Comparison of ENCODE assay signal across 8 cellular contexts in genomic region chr4:40750461-40751258, GRCh38. TPM values are rescaled to one million over a fixed set of nuclear protein-coding genes. Genes with fewer than 3 reads are reported as not detected.
DNase-seq lines count a peak whose midpoint lies in the region; ATAC-seq, FAIRE-seq and TF ChIP-seq lines count a peak whose summit lies in the region.

No MANE protein-coding gene starts in this region.

- peak overlapping the region; percentile 65 for H3K9ac ChIP-seq in astrocyte (ENCODE audit: low read length)

- H3K36me3 ChIP-seq in astrocyte (ENCODE audit: insufficient read depth, low read length): no peaks in the 10 kb centered on the region
- no peaks in the 10 kb centered on the region for H3K36me3 ChIP-seq in thymus (ENCODE audit: control insufficient read depth, insufficient read depth)

- H3K4me1 ChIP-seq in astrocyte (ENCODE audit: insufficient read depth, low read length): peaks cover 7% of the 10 kb centered on the region
- no peaks in the 10 kb centered on the region for H3K4me1 ChIP-seq in thymus (ENCODE audit: control insufficient read depth, insufficient read depth, low read length)

- peak overlapping the region; percentile 89 for H3K4me2 ChIP-seq in astrocyte (ENCODE audit: low read length)

- H3K27ac ChIP-seq in astrocyte (ENCODE audit: low read depth, low read length) (no peak overlapping the region), thymus (ENCODE audit: low read depth) (no peak overlapping the region)

- no peaks in the 10 kb centered on the region for H3K79me2 ChIP-seq in astrocyte (ENCODE audit: insufficient read depth, low read length)

- no peak for TF ChIP-seq CTCF in astrocyte (IDR thresholded peaks at IDR 0.05; ENCODE audit: insufficient read depth, low read depth, low read length)

- H3K27me3 ChIP-seq in astrocyte (ENCODE audit: insufficient read depth, low read length) (peaks cover 12% of the 10 kb centered on the region), thymus (ENCODE audit: control insufficient read depth, insufficient read depth) (peaks cover 5% of the 10 kb centered on the region)

- peaks cover 7% of the 10 kb centered on the region for H3K36me3 Mint-ChIP-seq in activated naive CD4-positive, alpha-beta T cell treated with anti-CD3 and anti-CD28 coated beads, Interleukin-2, amount 10 ng/mL, durations not matched to agents 7 days and 5 days
- H3K36me3 Mint-ChIP-seq in astrocyte (ENCODE audit: low read depth, unreplicated experiment): no peaks in the 10 kb centered on the region

- peaks cover 14% of the 10 kb centered on the region for H3K4me1 Mint-ChIP-seq in activated naive CD4-positive, alpha-beta T cell treated with anti-CD3 and anti-CD28 coated beads, Interleukin-2, amount 10 ng/mL, durations not matched to agents 7 days and 5 days
- H3K4me1 Mint-ChIP-seq in astrocyte (ENCODE audit: low read depth, unreplicated experiment): peaks cover 2% of the 10 kb centered on the region

- peak overlapping the region; percentile 54 for H3K4me3 ChIP-seq in astrocyte (ENCODE audit: insufficient read depth, low read depth, low read length)
- H3K4me3 ChIP-seq in thymus (ENCODE audit: low read length): peak overlapping the region; percentile 73

- peak; percentile 57 for ATAC-seq in left colon
- ATAC-seq in GM18867 (IDR thresholded peaks at IDR 0.05; ENCODE audit: unreplicated experiment): no peak
- no peak for ATAC-seq in GM19023 (IDR thresholded peaks at IDR 0.05; ENCODE audit: unreplicated experiment)

- peak overlapping the region; percentile 93 for H2AFZ ChIP-seq in astrocyte (ENCODE audit: low read depth, low read length)

- H3K27ac Mint-ChIP-seq in activated naive CD4-positive, alpha-beta T cell treated with anti-CD3 and anti-CD28 coated beads, Interleukin-2, amount 10 ng/mL, durations not matched to agents 7 days and 5 days: peak overlapping the region; percentile 28
- H3K27ac Mint-ChIP-seq in astrocyte (ENCODE audit: unreplicated experiment): peak overlapping the region; percentile 88

- peaks cover 63% of the 10 kb centered on the region for H3K27me3 Mint-ChIP-seq in activated naive CD4-positive, alpha-beta T cell treated with anti-CD3 and anti-CD28 coated beads, Interleukin-2, amount 10 ng/mL, durations not matched to agents 7 days and 5 days
- peaks cover 5% of the 10 kb centered on the region for H3K27me3 Mint-ChIP-seq in astrocyte (ENCODE audit: low read depth, unreplicated experiment)

- no peak for DNase-seq in activated naive CD4-positive, alpha-beta T cell treated with anti-CD3 and anti-CD28 coated beads, Interleukin-2, amount 10 ng/mL, durations not matched to agents 7 days and 5 days
- no peak for DNase-seq in activated naive CD4-positive, alpha-beta T cell (lab: John Stamatoyannopoulos, UW)
- DNase-seq in astrocyte (ENCODE audit: low read depth) (peak; percentile 6), left colon (peak in 1 of 2 donors; percentile 34), NCI-H1436 treated with DMSO at 0.1 percent for 48 hours (lab: John Stamatoyannopoulos, UW) (no peak)

- no peak for FAIRE-seq in astrocyte (lab: Jason Lieb, UNC)

- H3K4me3 Mint-ChIP-seq in activated naive CD4-positive, alpha-beta T cell treated with anti-CD3 and anti-CD28 coated beads, Interleukin-2, amount 10 ng/mL, durations not matched to agents 7 days and 5 days: peak overlapping the region; percentile 57
- H3K4me3 Mint-ChIP-seq in astrocyte (ENCODE audit: unreplicated experiment): peak overlapping the region; percentile 86

- H3K9me3 Mint-ChIP-seq in activated naive CD4-positive, alpha-beta T cell treated with anti-CD3 and anti-CD28 coated beads, Interleukin-2, amount 10 ng/mL, durations not matched to agents 7 days and 5 days: no peaks in the 10 kb centered on the region
- peaks cover 3% of the 10 kb centered on the region for H3K9me3 Mint-ChIP-seq in astrocyte (ENCODE audit: unreplicated experiment)

- no peaks in the 10 kb centered on the region for H4K20me1 ChIP-seq in astrocyte (ENCODE audit: insufficient read depth, low read length)

- H3K9me3 ChIP-seq in astrocyte (ENCODE audit: insufficient read depth, low read depth, low read length) (no peaks in the 10 kb centered on the region), thymus (ENCODE audit: control insufficient read depth) (no peaks in the 10 kb centered on the region)

- CTCF ChIA-PET in activated naive CD4-positive, alpha-beta T cell treated with anti-CD3 and anti-CD28 coated beads, Interleukin-2, amount 10 ng/mL, durations not matched to agents 7 days and 5 days (lab: Charles Lee): interaction anchor here (0.5 to 0.9 kb wide), 3 partner anchors 10 to 158 kb away, joined by 3 to 4 read pairs (median 3); no protein-coding TSS in a partner anchor

- intact Hi-C loops in left colon (cut with DNase I, micrococcal nuclease): no loop called here

- 34% methylated on average over 30 of the region's 30 CpGs for WGBS in thymus

RNA-seq across cellular contexts. Expression of gene NSUN7, which starts 0.9 kb away (rescaled TPM):
- total RNA-seq in astrocyte (2.1 and 2.5 TPM in 2 replicates), left colon (1 to 10 TPM; 8.6 to 9.9 TPM)
- polyA plus RNA-seq in thymus: 1.7 TPM
